Comparison of ENCODE assay signal across 8 cellular contexts in genomic region chr6:24910850-24911712, GRCh38. TPM values are rescaled to one million over a fixed set of nuclear protein-coding genes. Genes with fewer than 3 reads are reported as not detected.
A peak's percentile ranks its signal among the peaks of the same experiment; 100 is the strongest.
DNase-seq lines count a peak whose midpoint lies in the region; ATAC-seq and TF ChIP-seq lines count a peak whose summit lies in the region.

No MANE protein-coding gene starts in this region.

- TF ChIP-seq POLR2A in gastrocnemius medialis (IDR thresholded peaks at IDR 0.05), result peak; percentile 52 to 66

- ATAC-seq in GM18867 (IDR thresholded peaks at IDR 0.05; ENCODE audit: unreplicated experiment) (peak; percentile 35), gastrocnemius medialis (peak; percentile 61 to 69), HG03439 (IDR thresholded peaks at IDR 0.05; ENCODE audit: unreplicated experiment) (no peak)

- peaks cover 66% of the 10 kb centered on the region for H3K4me1 Mint-ChIP-seq in brain

- in situ Hi-C loops in gastrocnemius medialis (cut with MboI; ENCODE audit: low sequenced_read_pairs in 4 of 4), result no loop called here

- TF ChIP-seq CTCF in brain (conservative IDR thresholded peaks at IDR 0.05) (no peak), gastrocnemius medialis (IDR thresholded peaks at IDR 0.05 in 4 of 5, conservative IDR thresholded peaks at IDR 0.05 in 1 of 5) (no peak)

- peaks cover 9% of the 10 kb centered on the region for H3K36me3 Mint-ChIP-seq in brain

- H3K27me3 Mint-ChIP-seq in brain, result peaks cover 20% of the 10 kb centered on the region

- intact Hi-C loops in gastrocnemius medialis (cut with DNase I; ENCODE audit: low total_unique reads), result loop anchor here (5.0 kb wide), 1 partner anchor 81 kb away; no protein-coding TSS in a partner anchor

- H3K36me3 ChIP-seq in HUES48 (ENCODE audit: control insufficient read depth, insufficient read depth, low read length), result no peaks in the 10 kb centered on the region
- no peaks in the 10 kb centered on the region for H3K36me3 ChIP-seq in gastrocnemius medialis

- peak overlapping the region; percentile 86 to 98 (median 91) for H3K27ac Mint-ChIP-seq in brain

- peak overlapping the region; percentile 89 to 93 (median 90) for H3K4me3 Mint-ChIP-seq in brain

- H3K27me3 ChIP-seq in HUES48 (ENCODE audit: control insufficient read depth, insufficient read depth, low read length), result peaks cover 50% of the 10 kb centered on the region
- H3K27me3 ChIP-seq in gastrocnemius medialis, result no peaks in the 10 kb centered on the region

- H3K27ac ChIP-seq in HUES48 (ENCODE audit: low read depth, low read length), result no peak overlapping the region
- peak overlapping the region; percentile 87 to 93 (median 89) for H3K27ac ChIP-seq in gastrocnemius medialis

- H3K9ac ChIP-seq in HUES48 (ENCODE audit: low read depth, low read length), result no peak overlapping the region

- peak overlapping the region; percentile 62 for H3K4me3 ChIP-seq in HUES48 (ENCODE audit: low read depth, low read length)
- peak overlapping the region; percentile 51 for H3K4me3 ChIP-seq in iPS-18c (ENCODE audit: insufficient read depth, low read depth, low read length)
- H3K4me3 ChIP-seq in gastrocnemius medialis, result peak overlapping the region; percentile 59 to 82 (median 72)

- peaks cover 0 to 4% (median 0%) of the 10 kb centered on the region in 5 experiments for H3K9me3 Mint-ChIP-seq in brain

- DNase-seq in SW480 (ENCODE audit: low spot score) (peak; percentile 11), gastrocnemius medialis (peak; percentile 66 to 85), RKO (ENCODE audit: low spot score) (no peak)

- H3K4me1 ChIP-seq in HUES48 (ENCODE audit: control insufficient read depth, insufficient read depth, low read length), result peaks cover 20% of the 10 kb centered on the region
- H3K4me1 ChIP-seq in gastrocnemius medialis, result peaks cover 37% of the 10 kb centered on the region in 2 donors

- H3K9me3 ChIP-seq in HUES48 (ENCODE audit: control insufficient read depth, insufficient read depth, low read length) (no peaks in the 10 kb centered on the region), iPS-18c (ENCODE audit: control insufficient read depth, insufficient read depth, low read length) (peaks cover 2% of the 10 kb centered on the region), gastrocnemius medialis (no peaks in the 10 kb centered on the region)

RNA-seq across cellular contexts. Expression of gene RIPOR2, which starts 24.7 kb away (rescaled TPM):
- polyA plus RNA-seq in brain (ENCODE audit: insufficient read depth, low read depth, low replicate concordance), result 13.6 TPM
- 10 to 100 TPM in 3 of 4 donors, 1 to 10 TPM in 1; 5.2 to 34.0 (median 21.2) TPM for total RNA-seq in gastrocnemius medialis
